ENCODE assay signal across 16 cellular contexts in the genomic region with DNA sequence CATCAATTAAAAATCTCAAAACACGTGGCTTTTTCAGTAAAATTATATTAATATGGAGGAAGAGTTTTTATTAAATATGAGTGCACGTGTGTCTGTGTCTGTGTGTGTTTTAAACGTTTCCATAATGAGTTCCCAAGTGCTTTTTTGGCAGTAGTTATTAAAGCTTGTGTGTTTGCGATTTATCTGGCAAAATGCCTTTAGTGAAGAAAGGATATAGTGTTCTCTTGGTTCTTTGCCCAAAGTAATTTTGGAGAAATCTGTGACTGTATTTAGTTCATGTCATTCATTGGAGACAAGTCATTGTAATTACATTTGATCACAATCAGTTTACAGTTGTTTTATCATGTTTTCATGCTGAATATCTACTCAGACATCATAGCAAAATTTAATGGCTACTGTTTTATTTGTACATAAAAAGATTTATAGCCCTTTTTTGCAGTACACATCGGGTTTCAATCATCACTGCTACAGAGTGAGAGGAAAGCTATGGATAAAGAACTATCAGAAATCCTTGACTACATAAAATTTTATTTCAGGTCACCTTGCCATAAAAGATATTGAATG.
A peak's percentile ranks its signal among the peaks of the same experiment; 100 is the strongest.
DNase-seq lines count a peak whose midpoint lies in the region; ATAC-seq and TF ChIP-seq lines count a peak whose summit lies in the region.
"Had no signal": no experiment of that assay in that cellular context is flagged by ENCODE, and none has a peak within 500 bp of the region (broad histone marks: within the 10 kb centered on the region; RNA-seq: fewer than 3 reads in every experiment).

No MANE protein-coding gene starts in this region.

- H3K27ac ChIP-seq in stomach (no peak overlapping the region), Peyer's patch (no peak overlapping the region)
- H3K27ac ChIP-seq: neutrophil, suprapubic skin had no signal

- ATAC-seq in HG03097 (IDR thresholded peaks at IDR 0.05; ENCODE audit: low FRiP score, unreplicated experiment): no peak
- ATAC-seq: right cardiac atrium had no signal

- TF ChIP-seq POLR2A in stomach (IDR thresholded peaks at IDR 0.05) (no peak), Peyer's patch (IDR thresholded peaks at IDR 0.05) (no peak)

- no peak for TF ChIP-seq EP300 in stomach (IDR thresholded peaks at IDR 0.05)

- DNase-seq in DMS 273 treated with DMSO at 0.1 percent for 48 hours (lab: John Stamatoyannopoulos, UW) (peak; percentile 78), NCI-H1092 (lab: John Stamatoyannopoulos, UW) (peak; percentile 98), NCI-H446 treated with DMSO at 0.1 percent for 48 hours (lab: John Stamatoyannopoulos, UW) (peak; percentile 91), fibroblast of mammary gland (ENCODE audit: low read depth) (peak; percentile 46), DMS114 treated with DMSO at 0.1 percent for 48 hours (lab: John Stamatoyannopoulos, UW; ENCODE audit: unreplicated experiment) (no peak), stomach (no peak), Peyer's patch (no peak)
- DNase-seq: activated CD8-positive, alpha-beta memory T cell treated with anti-CD3 and anti-CD28 coated beads for 24 hours; anterior cingulate cortex; glutamatergic neuron; NCI-H526 treated with DMSO at 0.1 percent for 48 hours; right cardiac atrium; T-helper 1 cell had no signal

- H3K4me3 ChIP-seq in fibroblast of mammary gland (ENCODE audit: control insufficient read depth, low read depth, low read length) (no peak overlapping the region), stomach (no peak overlapping the region), Peyer's patch (no peak overlapping the region)
- H3K4me3 ChIP-seq: suprapubic skin had no signal

- intact Hi-C loops in stomach (cut with DNase I; ENCODE audit: low total_unique reads): no loop called here

- H3K9me3 ChIP-seq in stomach: no peaks in the 10 kb centered on the region
- H3K9me3 ChIP-seq in Peyer's patch: no peaks in the 10 kb centered on the region
- H3K9me3 ChIP-seq: neutrophil, suprapubic skin had no signal

- H3K4me1 ChIP-seq in stomach (peaks cover 0 to 14% (median 6%) of the 10 kb centered on the region in 4 donors), Peyer's patch (no peaks in the 10 kb centered on the region)

- WGBS in stomach, 5 donors: 18 to 26% (median 23%) methylated on average over 5 of the region's 5 CpGs

- TF ChIP-seq CTCF in fibroblast of mammary gland (conservative IDR thresholded peaks at IDR 0.05; ENCODE audit: control insufficient read depth, insufficient read depth, low read depth, low read length) (no peak), stomach (IDR thresholded peaks at IDR 0.05) (no peak), Peyer's patch (IDR thresholded peaks at IDR 0.05) (no peak)

- H3K27me3 ChIP-seq in stomach (no peaks in the 10 kb centered on the region), Peyer's patch (no peaks in the 10 kb centered on the region)
- H3K27me3 ChIP-seq: neutrophil, suprapubic skin had no signal

- H3K36me3 ChIP-seq in stomach: no peaks in the 10 kb centered on the region
- H3K36me3 ChIP-seq in Peyer's patch: no peaks in the 10 kb centered on the region
- H3K36me3 ChIP-seq: neutrophil, suprapubic skin had no signal

Comparison
In these comparisons a context has a peak if more than half of its experiments do, and no peak if none do; other contexts are left out.
1. DNase-seq: peak in DMS 273 treated with DMSO at 0.1 percent for 48 hours (single experiment), NCI-H1092 (single experiment), NCI-H446 treated with DMSO at 0.1 percent for 48 hours (single experiment) and fibroblast of mammary gland (single experiment); none in DMS114 treated with DMSO at 0.1 percent for 48 hours (single experiment), stomach (single experiment) and Peyer's patch (0 of 3).